8 cellular contexts compared by ENCODE assay signal in genomic region chr3:150763122-150763840, GRCh38. TPM values are rescaled to one million over a fixed set of nuclear protein-coding genes. Genes with fewer than 3 reads are reported as not detected.
A peak's percentile ranks its signal among the peaks of the same experiment; 100 is the strongest.
DNase-seq lines count a peak whose midpoint lies in the region; FAIRE-seq and TF ChIP-seq lines count a peak whose summit lies in the region.

A gene with protein sequence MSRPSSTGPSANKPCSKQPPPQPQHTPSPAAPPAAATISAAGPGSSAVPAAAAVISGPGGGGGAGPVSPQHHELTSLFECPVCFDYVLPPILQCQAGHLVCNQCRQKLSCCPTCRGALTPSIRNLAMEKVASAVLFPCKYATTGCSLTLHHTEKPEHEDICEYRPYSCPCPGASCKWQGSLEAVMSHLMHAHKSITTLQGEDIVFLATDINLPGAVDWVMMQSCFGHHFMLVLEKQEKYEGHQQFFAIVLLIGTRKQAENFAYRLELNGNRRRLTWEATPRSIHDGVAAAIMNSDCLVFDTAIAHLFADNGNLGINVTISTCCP (minus strand): TSS chr3:150763169. CDS start chr3:150762849, 320 bp downstream.

- H3K4me3 ChIP-seq in foreskin fibroblast (ENCODE audit: low read depth in 1 of 2, low read length in 2 of 2) (peak within 1 kb of the TSS; percentile 75 to 91), neuron (ENCODE audit: low read length) (peak within 1 kb of the TSS; percentile 95)

- FAIRE-seq in H54 (lab: Jason Lieb, UNC): no peak

- H3K36me3 ChIP-seq in neuron (ENCODE audit: insufficient read depth, low read length): peaks cover 5% of the 10 kb centered on the region

- peak; percentile 87 for TF ChIP-seq POLR2A in H54 (IDR thresholded peaks at IDR 0.05; ENCODE audit: low read depth, low read length)

- no peak for TF ChIP-seq CTCF in foreskin fibroblast (IDR thresholded peaks at IDR 0.05; ENCODE audit: low read depth, low read length)

- H3K9me3 ChIP-seq in neuron (ENCODE audit: low read length): no peaks in the 10 kb centered on the region

- peak within 1 kb of the TSS; percentile 98 for H2AFZ ChIP-seq in neuron (ENCODE audit: low read depth, low read length)

- DNase-seq in ELR (ENCODE audit: low read depth) (peak; percentile 95), H54 (ENCODE audit: insufficient read length, low spot score) (peak; percentile 85), M059J (ENCODE audit: low read depth) (peak; percentile 95), SIG-M5 treated with dmso at 0.1 percent for 504 hours (lab: John Stamatoyannopoulos, UW; ENCODE audit: unreplicated experiment) (peak; percentile 97), activated gamma-delta T cell treated with Interleukin-2 at 50 U/mL for 16 hours (peak; percentile 91), foreskin fibroblast (peak; percentile 96 to 98), stromal cell of bone marrow (ENCODE audit: low read depth) (peak; percentile 90)

- peaks cover 20% of the 10 kb centered on the region for H3K4me1 ChIP-seq in neuron (ENCODE audit: insufficient read depth, low read length)

- no peaks in the 10 kb centered on the region for H3K27me3 ChIP-seq in neuron (ENCODE audit: insufficient read depth, low read length)

RNA-seq across cellular contexts. Expression of the gene that starts here (rescaled TPM):
- total RNA-seq in M059J (2014; rRNA removed; shearing (Covaris generic)): 36.5 and 58.7 TPM in 2 replicates

Comparison
In these comparisons a context has a peak if more than half of its experiments do, and no peak if none do; other contexts are left out.
1. Peak in every context shown above with its lines: DNase-seq and H3K4me3 ChIP-seq.